ENCODE assay signal across 8 cellular contexts in genomic region chr4:101418055-101418454, GRCh38.
DNase-seq lines count a peak whose midpoint lies in the region; ATAC-seq and TF ChIP-seq lines count a peak whose summit lies in the region.

No MANE protein-coding gene starts in this region.

- WGBS in suprapubic skin = 75% methylated on average over 2 of the region's 2 CpGs

- no peaks in the 10 kb centered on the region for H3K27me3 ChIP-seq in suprapubic skin

- intact Hi-C loops in activated B cell treated with CpG ODN at 0.5 μM for 24 hours (cut with micrococcal nuclease) (no loop called here), mucosa of descending colon (cut with DNase I, micrococcal nuclease) (no loop called here)

- POLR2A ChIA-PET in activated B cell treated with CpG ODN at 0.5 μM for 24 hours (lab: Charles Lee) = no interaction called here

- H3K36me3 ChIP-seq in mucosa of descending colon (ENCODE audit: low read depth) = no peaks in the 10 kb centered on the region
- H3K36me3 ChIP-seq in suprapubic skin = no peaks in the 10 kb centered on the region

- TF ChIP-seq CTCF in activated B cell treated with CpG ODN at 0.5 μM for 24 hours (IDR thresholded peaks at IDR 0.05) = no peak
- no peak for TF ChIP-seq CTCF in mucosa of descending colon (IDR thresholded peaks at IDR 0.05)
- no peak for TF ChIP-seq CTCF in suprapubic skin (IDR thresholded peaks at IDR 0.05)

- H3K9me3 Mint-ChIP-seq in activated B cell treated with CpG ODN at 0.5 μM for 24 hours = no peaks in the 10 kb centered on the region

- TF ChIP-seq POLR2A in suprapubic skin (IDR thresholded peaks at IDR 0.05) = no peak

- H3K27me3 Mint-ChIP-seq in activated B cell treated with CpG ODN at 0.5 μM for 24 hours = no peaks in the 10 kb centered on the region

- H3K4me1 ChIP-seq in mucosa of descending colon (ENCODE audit: low read depth) = peaks cover 17% of the 10 kb centered on the region
- no peaks in the 10 kb centered on the region for H3K4me1 ChIP-seq in suprapubic skin

- TF ChIP-seq EP300 in suprapubic skin (IDR thresholded peaks at IDR 0.05) = no peak

- H3K27ac ChIP-seq in suprapubic skin = no peak overlapping the region

- CTCF ChIA-PET in activated B cell treated with CpG ODN at 0.5 μM for 24 hours (lab: Charles Lee) = interaction anchor here (1.1 kb wide), 1 partner anchor 179 kb away, joined by 3 read pairs; no protein-coding TSS in a partner anchor

- DNase-seq in activated B cell treated with CpG ODN at 0.5 μM for 24 hours = no peak
- peak in 1 of 3 donors; percentile 56 for DNase-seq in mucosa of descending colon
- DNase-seq in hippocampal formation (lab: John Stamatoyannopoulos, UW) = no peak
- no peak for DNase-seq in HuH-7 (ENCODE audit: low spot score)
- DNase-seq in NCI-H2107 treated with DMSO at 0.1 percent for 48 hours (lab: John Stamatoyannopoulos, UW; ENCODE audit: unreplicated experiment) = no peak
- DNase-seq in suprapubic skin (ENCODE audit: low spot score in 2 of 2) = no peak

- no peak overlapping the region for H3K27ac Mint-ChIP-seq in activated B cell treated with CpG ODN at 0.5 μM for 24 hours

- ATAC-seq in GM19025 (IDR thresholded peaks at IDR 0.05; ENCODE audit: low read depth, unreplicated experiment) (peak; percentile 65), HG03095 (IDR thresholded peaks at IDR 0.05; ENCODE audit: unreplicated experiment) (peak; percentile 77), activated B cell treated with CpG ODN at 0.5 μM for 24 hours (ENCODE audit: low read depth) (peak; percentile 21), mucosa of descending colon (peak; percentile 35)

- H3K36me3 Mint-ChIP-seq in activated B cell treated with CpG ODN at 0.5 μM for 24 hours (ENCODE audit: low read depth) = no peaks in the 10 kb centered on the region

- no peak overlapping the region for H3K4me3 ChIP-seq in mucosa of descending colon
- no peak overlapping the region for H3K4me3 ChIP-seq in suprapubic skin

- peak overlapping the region; percentile 17 for H3K4me3 Mint-ChIP-seq in activated B cell treated with CpG ODN at 0.5 μM for 24 hours

- H3K9me3 ChIP-seq in mucosa of descending colon = no peaks in the 10 kb centered on the region
- H3K9me3 ChIP-seq in suprapubic skin = no peaks in the 10 kb centered on the region

- peaks cover 38% of the 10 kb centered on the region for H3K4me1 Mint-ChIP-seq in activated B cell treated with CpG ODN at 0.5 μM for 24 hours

Comparison
In these comparisons a context has a peak if more than half of its experiments do, and no peak if none do; other contexts are left out.
1. ATAC-seq: peak in every context shown above with its lines; median percentile 77 in HG03095; 65 in GM19025; 35 in mucosa of descending colon; 21 in activated B cell treated with CpG ODN at 0.5 μM for 24 hours.